6 cellular contexts compared by ENCODE assay signal in the genomic region with DNA sequence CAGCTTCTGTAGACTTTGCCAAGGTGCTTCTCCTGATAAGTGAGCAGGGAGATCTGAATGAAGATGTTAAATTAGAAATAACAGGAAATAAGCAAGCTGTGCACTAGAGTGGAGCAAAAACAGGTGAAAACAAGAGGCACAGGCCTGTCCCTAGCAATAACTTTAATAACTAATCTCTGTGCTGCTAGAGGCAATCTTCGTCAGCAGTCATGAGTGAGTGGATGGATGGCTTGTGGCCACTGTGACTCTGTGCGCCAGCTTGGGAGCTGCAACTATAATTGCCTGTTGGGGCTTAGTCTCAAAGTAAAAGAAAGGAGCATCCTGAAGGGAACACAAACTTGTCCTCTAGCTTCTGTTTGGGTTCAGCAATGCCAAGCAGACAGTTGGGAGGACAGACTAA.
"Had no signal": no experiment of that assay in that cellular context is flagged by ENCODE, and none has a peak within 500 bp of the region (broad histone marks: within the 10 kb centered on the region; RNA-seq: fewer than 3 reads in every experiment).

No MANE protein-coding gene starts in this region.

- H3K9me3 Mint-ChIP-seq: GM23338 had no signal

- H2AFZ ChIP-seq: GM23338 had no signal

- ATAC-seq: GM23338, K562 had no signal

- DNase-seq: H7, HCEC 1CT, IMR-90, KG1 had no signal

- H3K4me2 ChIP-seq: GM23338 had no signal

- H3K4me3 Mint-ChIP-seq: GM23338 had no signal

- H3K27ac Mint-ChIP-seq: GM23338 had no signal
